In genomic region chr1:117365350-117366280, GRCh38 we compare ENCODE assay signal across 8 cellular contexts. TPM values are rescaled to one million over a fixed set of nuclear protein-coding genes. Genes with fewer than 3 reads are reported as not detected.
DNase-seq lines count a peak whose midpoint lies in the region; ATAC-seq, FAIRE-seq and TF ChIP-seq lines count a peak whose summit lies in the region.

No MANE protein-coding gene starts in this region.

- H3K79me2 ChIP-seq in GM23248 (ENCODE audit: insufficient read depth) (peaks cover 50% of the 10 kb centered on the region), parathyroid adenoma (peaks cover 4% of the 10 kb centered on the region)

- H3K4me3 ChIP-seq in GM23248 (peak overlapping the region; percentile 95), epithelial cell of proximal tubule (ENCODE audit: low read depth, low read length) (peak overlapping the region; percentile 72), parathyroid adenoma (ENCODE audit: low read depth, low read length) (peak overlapping the region; percentile 83)

- peaks cover 10% of the 10 kb centered on the region; the same call in 1 of the 2 replicates for H4K20me1 ChIP-seq in GM23248 (ENCODE audit: insufficient read depth)

- DNase-seq in GM23248 (peak; percentile 57), RKO (ENCODE audit: low spot score) (peak; percentile 48), epithelial cell of proximal tubule (ENCODE audit: low read depth) (no peak), GM10248 (ENCODE audit: extremely low spot score) (no peak), NOMO-1 treated with DMSO at 0.1 percent for 48 hours (lab: John Stamatoyannopoulos, UW; ENCODE audit: unreplicated experiment) (no peak), urothelium cell line (ENCODE audit: low spot score) (no peak)

- H3K9me3 ChIP-seq in GM23248 (ENCODE audit: low read depth) (no peaks in the 10 kb centered on the region), parathyroid adenoma (ENCODE audit: control insufficient read depth, low read length) (no peaks in the 10 kb centered on the region)

- WGBS in GM23248 (ENCODE audit: low coverage in 1 of 2, low lambda C conversion rate in 2 of 2, missing lambda C conversion rate in 2 of 2), 2 experiments = 24% methylated on average over 11 of the region's 11 CpGs

- peaks cover 13% of the 10 kb centered on the region for H3F3A ChIP-seq in GM23248 (ENCODE audit: insufficient read depth)

- no peak for FAIRE-seq in urothelium cell line (lab: Jason Lieb, UNC)

- no peaks in the 10 kb centered on the region for H3K27me3 ChIP-seq in GM23248 (replicated peaks; ENCODE audit: insufficient read depth)
- H3K27me3 ChIP-seq in parathyroid adenoma (ENCODE audit: control insufficient read depth, insufficient read depth, low read length) = no peaks in the 10 kb centered on the region

- CTCF ChIA-PET in GM10248 (lab: Yijun Ruan, JAX) = no interaction called here

- no peak for ATAC-seq in GM19455 (IDR thresholded peaks at IDR 0.05; ENCODE audit: unreplicated experiment)

- H3K9me2 ChIP-seq in GM23248 (ENCODE audit: insufficient read depth) = no peaks in the 10 kb centered on the region

- H3K4me1 ChIP-seq in GM23248 (ENCODE audit: insufficient read depth) (peaks cover 28% of the 10 kb centered on the region), parathyroid adenoma (no peaks in the 10 kb centered on the region)

- H3K9ac ChIP-seq in GM23248 (peak overlapping the region; percentile 86), parathyroid adenoma (no peak overlapping the region)

- peak overlapping the region; percentile 77 for H3K27ac ChIP-seq in GM23248
- H3K27ac ChIP-seq in parathyroid adenoma = peak overlapping the region; percentile 91

- TF ChIP-seq CTCF in epithelial cell of proximal tubule (conservative IDR thresholded peaks at IDR 0.05; ENCODE audit: low read depth, low read length) = no peak
- no peak for TF ChIP-seq CTCF in parathyroid adenoma (IDR thresholded peaks at IDR 0.05)
- TF ChIP-seq CTCF in GM10248 (IDR thresholded peaks at IDR 0.05; ENCODE audit: control extremely low read depth, extremely low read depth, low read depth, missing control alignments) = no peak

- H3K36me3 ChIP-seq in GM23248 (ENCODE audit: low read depth) (no peaks in the 10 kb centered on the region), parathyroid adenoma (ENCODE audit: control insufficient read depth, insufficient read depth, low read length) (no peaks in the 10 kb centered on the region)

- in situ Hi-C loops in GM23248 (cut with MboI) = no loop called here

- POLR2A ChIA-PET in GM10248 (lab: Yijun Ruan, JAX) = no interaction called here

- H2AFZ ChIP-seq in GM23248 (peak overlapping the region; percentile 89), parathyroid adenoma (peak overlapping the region; percentile 89)

- H3K4me2 ChIP-seq in GM23248 (ENCODE audit: unreplicated experiment) = peak overlapping the region; percentile 99
- H3K4me2 ChIP-seq in parathyroid adenoma (ENCODE audit: low read length) = peak overlapping the region; percentile 92

RNA-seq across cellular contexts. Expression of gene MAN1A2, which starts 1.6 kb away (rescaled TPM):
- total RNA-seq in GM23248 (2014; rRNA removed; shearing (Covaris generic)) = 44.9 and 48.1 TPM in 2 replicates
- polyA plus RNA-seq in GM23248 (2016; fragmentation: Nextera tagmentation; extraction: Ambion mirVana) = 21.1 and 22.8 TPM in 2 replicates
- total RNA-seq in epithelial cell of proximal tubule = 11.9 and 23.1 TPM in 2 replicates

Comparison
In these comparisons a context has a peak if more than half of its experiments do, and no peak if none do; other contexts are left out.
1. DNase-seq: peak in GM23248 (single experiment) and RKO (single experiment); none in epithelial cell of proximal tubule (single experiment), GM10248 (single experiment), NOMO-1 treated with DMSO at 0.1 percent for 48 hours (single experiment) and urothelium cell line (single experiment).
2. Peak in every context shown above with its lines, with median percentiles within 50 percentile points of each other: H3K4me3 ChIP-seq.